In genomic region chr17:74645010-74645409, GRCh38 we compare ENCODE assay signal across 1 cellular context.
TF ChIP-seq lines count a peak whose summit lies in the region.

No MANE protein-coding gene starts in this region.

TF ChIP-seq in GM12878, 131 proteins besides CTCF, POLR2A, EP300 and RAD21 (continued from another document and continues in another):
- TF ChIP-seq ZNF687 (IDR thresholded peaks at IDR 0.05) (no peak), PAX8 (IDR thresholded peaks at IDR 0.05) (no peak), IRF4 (IDR thresholded peaks at IDR 0.05; ENCODE audit: low read depth, low read length) (no peak), ZNF622 (IDR thresholded peaks at IDR 0.05) (no peak), HCFC1 (IDR thresholded peaks at IDR 0.05; ENCODE audit: low read length) (no peak), NFYA (IDR thresholded peaks at IDR 0.05; ENCODE audit: borderline replicate concordance, low read depth, low read length) (no peak), RELA (IDR thresholded peaks at IDR 0.05; ENCODE audit: borderline replicate concordance, partially characterized antibody) (no peak), SUZ12 (IDR thresholded peaks at IDR 0.05; ENCODE audit: unreplicated experiment) (no peak), BCL11A (IDR thresholded peaks at IDR 0.05; ENCODE audit: low read depth, low read length) (peak; percentile 14; the same call in 1 of the 2 replicates), SMAD5 (IDR thresholded peaks at IDR 0.05; ENCODE audit: low read depth) (no peak), MXI1 (IDR thresholded peaks at IDR 0.05; ENCODE audit: low read depth, low read length) (no peak), ZBED1 (IDR thresholded peaks at IDR 0.05; ENCODE audit: borderline replicate concordance) (no peak), HDGF (IDR thresholded peaks at IDR 0.05) (no peak), GABPA (IDR thresholded peaks at IDR 0.05; ENCODE audit: low read depth) (no peak), SREBF2 (IDR thresholded peaks at IDR 0.05; ENCODE audit: low read length) (no peak), RELB (IDR thresholded peaks at IDR 0.05; ENCODE audit: low read depth) (no peak), YBX1 (IDR thresholded peaks at IDR 0.05) (no peak), MEF2B (IDR thresholded peaks at IDR 0.05; ENCODE audit: partially characterized antibody, poor library complexity, severe bottlenecking) (peak; percentile 80), ASH2L (IDR thresholded peaks at IDR 0.05; ENCODE audit: borderline replicate concordance, low read depth) (no peak), IKZF2 (IDR thresholded peaks at IDR 0.05) (peak in 1 of 2 experiments; percentile 29; a peak in 1 of 4 replicates), ZSCAN29 (IDR thresholded peaks at IDR 0.05) (no peak), BACH1 (IDR thresholded peaks at IDR 0.05; ENCODE audit: borderline replicate concordance) (no peak), NR2C2 (IDR thresholded peaks at IDR 0.05; ENCODE audit: borderline replicate concordance, control insufficient read depth, insufficient read length, low read depth) (no peak), CBX3 (IDR thresholded peaks at IDR 0.05; ENCODE audit: borderline replicate concordance, low read depth) (no peak), STAT3 (IDR thresholded peaks at IDR 0.05; ENCODE audit: low read depth, low read length) (no peak), CHD1 (IDR thresholded peaks at IDR 0.05; ENCODE audit: low read depth, low read length) (no peak), POLR2AphosphoS5 (IDR thresholded peaks at IDR 0.05; ENCODE audit: low read length) (no peak), STAT1 (conservative IDR thresholded peaks at IDR 0.05) (no peak), SMC3 (IDR thresholded peaks at IDR 0.05; ENCODE audit: borderline replicate concordance, low read length) (no peak), ZBTB40 (IDR thresholded peaks at IDR 0.05; ENCODE audit: borderline replicate concordance) (no peak), BHLHE40 (IDR thresholded peaks at IDR 0.05; ENCODE audit: borderline replicate concordance in 1 of 2, low read depth in 2 of 2, low read length in 1 of 2) (0 out of 4 replicates have a peak, but pooled peaks of 1 of the 2 experiments have one; percentile 16), LARP7 (IDR thresholded peaks at IDR 0.05) (no peak), SRF (IDR thresholded peaks at IDR 0.05; ENCODE audit: low read depth in 2 of 2, low read length in 2 of 2) (no peak), MTA3 (IDR thresholded peaks at IDR 0.05; ENCODE audit: borderline replicate concordance, low read length) (no peak), POU2F2 (IDR thresholded peaks at IDR 0.05; ENCODE audit: borderline replicate concordance, low read depth, low read length) (no peak), RFX5 (IDR thresholded peaks at IDR 0.05; ENCODE audit: low read depth, low read length) (no peak), ZZZ3 (IDR thresholded peaks at IDR 0.05; ENCODE audit: control insufficient read depth, insufficient read length, low read depth) (no peak), MTA2 (IDR thresholded peaks at IDR 0.05; ENCODE audit: low read depth) (peak; percentile 38; the same call in 1 of the 2 replicates)
- TF ChIP-seq, protein P1, sequence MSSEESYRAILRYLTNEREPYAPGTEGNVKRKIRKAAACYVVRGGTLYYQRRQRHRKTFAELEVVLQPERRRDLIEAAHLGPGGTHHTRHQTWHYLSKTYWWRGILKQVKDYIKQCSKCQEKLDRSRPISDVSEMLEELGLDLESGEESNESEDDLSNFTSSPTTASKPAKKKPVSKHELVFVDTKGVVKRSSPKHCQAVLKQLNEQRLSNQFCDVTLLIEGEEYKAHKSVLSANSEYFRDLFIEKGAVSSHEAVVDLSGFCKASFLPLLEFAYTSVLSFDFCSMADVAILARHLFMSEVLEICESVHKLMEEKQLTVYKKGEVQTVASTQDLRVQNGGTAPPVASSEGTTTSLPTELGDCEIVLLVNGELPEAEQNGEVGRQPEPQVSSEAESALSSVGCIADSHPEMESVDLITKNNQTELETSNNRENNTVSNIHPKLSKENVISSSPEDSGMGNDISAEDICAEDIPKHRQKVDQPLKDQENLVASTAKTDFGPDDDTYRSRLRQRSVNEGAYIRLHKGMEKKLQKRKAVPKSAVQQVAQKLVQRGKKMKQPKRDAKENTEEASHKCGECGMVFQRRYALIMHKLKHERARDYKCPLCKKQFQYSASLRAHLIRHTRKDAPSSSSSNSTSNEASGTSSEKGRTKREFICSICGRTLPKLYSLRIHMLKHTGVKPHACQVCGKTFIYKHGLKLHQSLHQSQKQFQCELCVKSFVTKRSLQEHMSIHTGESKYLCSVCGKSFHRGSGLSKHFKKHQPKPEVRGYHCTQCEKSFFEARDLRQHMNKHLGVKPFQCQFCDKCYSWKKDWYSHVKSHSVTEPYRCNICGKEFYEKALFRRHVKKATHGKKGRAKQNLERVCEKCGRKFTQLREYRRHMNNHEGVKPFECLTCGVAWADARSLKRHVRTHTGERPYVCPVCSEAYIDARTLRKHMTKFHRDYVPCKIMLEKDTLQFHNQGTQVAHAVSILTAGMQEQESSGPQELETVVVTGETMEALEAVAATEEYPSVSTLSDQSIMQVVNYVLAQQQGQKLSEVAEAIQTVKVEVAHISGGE (CRISPR knock-in tag; IDR thresholded peaks at IDR 0.05), result no peak
- TF ChIP-seq, protein P2, sequence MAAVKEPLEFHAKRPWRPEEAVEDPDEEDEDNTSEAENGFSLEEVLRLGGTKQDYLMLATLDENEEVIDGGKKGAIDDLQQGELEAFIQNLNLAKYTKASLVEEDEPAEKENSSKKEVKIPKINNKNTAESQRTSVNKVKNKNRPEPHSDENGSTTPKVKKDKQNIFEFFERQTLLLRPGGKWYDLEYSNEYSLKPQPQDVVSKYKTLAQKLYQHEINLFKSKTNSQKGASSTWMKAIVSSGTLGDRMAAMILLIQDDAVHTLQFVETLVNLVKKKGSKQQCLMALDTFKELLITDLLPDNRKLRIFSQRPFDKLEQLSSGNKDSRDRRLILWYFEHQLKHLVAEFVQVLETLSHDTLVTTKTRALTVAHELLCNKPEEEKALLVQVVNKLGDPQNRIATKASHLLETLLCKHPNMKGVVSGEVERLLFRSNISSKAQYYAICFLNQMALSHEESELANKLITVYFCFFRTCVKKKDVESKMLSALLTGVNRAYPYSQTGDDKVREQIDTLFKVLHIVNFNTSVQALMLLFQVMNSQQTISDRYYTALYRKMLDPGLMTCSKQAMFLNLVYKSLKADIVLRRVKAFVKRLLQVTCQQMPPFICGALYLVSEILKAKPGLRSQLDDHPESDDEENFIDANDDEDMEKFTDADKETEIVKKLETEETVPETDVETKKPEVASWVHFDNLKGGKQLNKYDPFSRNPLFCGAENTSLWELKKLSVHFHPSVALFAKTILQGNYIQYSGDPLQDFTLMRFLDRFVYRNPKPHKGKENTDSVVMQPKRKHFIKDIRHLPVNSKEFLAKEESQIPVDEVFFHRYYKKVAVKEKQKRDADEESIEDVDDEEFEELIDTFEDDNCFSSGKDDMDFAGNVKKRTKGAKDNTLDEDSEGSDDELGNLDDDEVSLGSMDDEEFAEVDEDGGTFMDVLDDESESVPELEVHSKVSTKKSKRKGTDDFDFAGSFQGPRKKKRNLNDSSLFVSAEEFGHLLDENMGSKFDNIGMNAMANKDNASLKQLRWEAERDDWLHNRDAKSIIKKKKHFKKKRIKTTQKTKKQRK (IDR thresholded peaks at IDR 0.05; ENCODE audit: low read depth, low read length), result no peak
- TF ChIP-seq, protein P3, sequence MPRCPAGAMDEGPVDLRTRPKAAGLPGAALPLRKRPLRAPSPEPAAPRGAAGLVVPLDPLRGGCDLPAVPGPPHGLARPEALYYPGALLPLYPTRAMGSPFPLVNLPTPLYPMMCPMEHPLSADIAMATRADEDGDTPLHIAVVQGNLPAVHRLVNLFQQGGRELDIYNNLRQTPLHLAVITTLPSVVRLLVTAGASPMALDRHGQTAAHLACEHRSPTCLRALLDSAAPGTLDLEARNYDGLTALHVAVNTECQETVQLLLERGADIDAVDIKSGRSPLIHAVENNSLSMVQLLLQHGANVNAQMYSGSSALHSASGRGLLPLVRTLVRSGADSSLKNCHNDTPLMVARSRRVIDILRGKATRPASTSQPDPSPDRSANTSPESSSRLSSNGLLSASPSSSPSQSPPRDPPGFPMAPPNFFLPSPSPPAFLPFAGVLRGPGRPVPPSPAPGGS (IDR thresholded peaks at IDR 0.05; ENCODE audit: borderline replicate concordance, insufficient read depth, low read depth, low read length, poor library complexity, severe bottlenecking), result no peak
- TF ChIP-seq, protein P4, sequence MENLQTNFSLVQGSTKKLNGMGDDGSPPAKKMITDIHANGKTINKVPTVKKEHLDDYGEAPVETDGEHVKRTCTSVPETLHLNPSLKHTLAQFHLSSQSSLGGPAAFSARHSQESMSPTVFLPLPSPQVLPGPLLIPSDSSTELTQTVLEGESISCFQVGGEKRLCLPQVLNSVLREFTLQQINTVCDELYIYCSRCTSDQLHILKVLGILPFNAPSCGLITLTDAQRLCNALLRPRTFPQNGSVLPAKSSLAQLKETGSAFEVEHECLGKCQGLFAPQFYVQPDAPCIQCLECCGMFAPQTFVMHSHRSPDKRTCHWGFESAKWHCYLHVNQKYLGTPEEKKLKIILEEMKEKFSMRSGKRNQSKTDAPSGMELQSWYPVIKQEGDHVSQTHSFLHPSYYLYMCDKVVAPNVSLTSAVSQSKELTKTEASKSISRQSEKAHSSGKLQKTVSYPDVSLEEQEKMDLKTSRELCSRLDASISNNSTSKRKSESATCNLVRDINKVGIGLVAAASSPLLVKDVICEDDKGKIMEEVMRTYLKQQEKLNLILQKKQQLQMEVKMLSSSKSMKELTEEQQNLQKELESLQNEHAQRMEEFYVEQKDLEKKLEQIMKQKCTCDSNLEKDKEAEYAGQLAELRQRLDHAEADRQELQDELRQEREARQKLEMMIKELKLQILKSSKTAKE (IDR thresholded peaks at IDR 0.05; ENCODE audit: low read depth, poor library complexity, severe bottlenecking), result no peak
